ENCODE assay signal across 7 cellular contexts in the genomic region with DNA sequence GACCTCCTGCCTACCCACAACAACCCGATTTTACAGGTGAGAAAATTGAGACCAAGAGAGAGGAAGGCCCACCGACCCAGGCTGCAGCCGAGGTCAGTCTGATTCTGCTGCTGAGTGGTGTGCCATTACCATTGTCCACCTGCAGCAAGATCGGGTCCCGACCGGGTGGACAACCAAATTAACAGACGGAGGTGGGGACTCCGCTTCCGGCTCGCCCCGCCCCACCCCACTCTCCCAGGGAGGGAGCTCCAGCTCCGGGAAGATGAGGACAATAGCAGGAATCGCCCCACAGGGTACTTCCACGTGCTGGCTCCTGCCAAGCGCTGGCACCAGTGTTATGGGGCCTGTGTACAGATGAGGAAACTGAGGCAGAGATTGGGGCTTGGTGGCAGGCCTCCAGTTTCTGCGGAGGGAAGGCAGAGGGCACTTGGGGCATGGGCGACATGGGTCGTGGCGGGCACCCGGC. TPM values are rescaled to one million over a fixed set of nuclear protein-coding genes. Genes with fewer than 3 reads are reported as not detected.
DNase-seq lines count a peak whose midpoint lies in the region; ATAC-seq, FAIRE-seq and TF ChIP-seq lines count a peak whose summit lies in the region.

No MANE protein-coding gene starts in this region.

- no peak for FAIRE-seq in kidney (lab: Jason Lieb, UNC)

- H3K9ac ChIP-seq in kidney (ENCODE audit: low read length in 2 of 2), result peak overlapping the region in 1 of 2 donors; percentile 65

- H3K27ac Mint-ChIP-seq in stimulated activated naive B cell treated with anti-CD40 and anti-IgM and Interleukin-4, amounts not matched to agents 10 μg/mL and 1 μg/mL and 100 μg/mL, for 72 hours, result peak overlapping the region; percentile 80

- in situ Hi-C loops in astrocyte of the spinal cord (cut with HindIII; ENCODE audit: low sequenced_read_pairs), result no loop called here

- H3K9me3 Mint-ChIP-seq in stimulated activated naive B cell treated with anti-CD40 and anti-IgM and Interleukin-4, amounts not matched to agents 10 μg/mL and 1 μg/mL and 100 μg/mL, for 72 hours, result no peaks in the 10 kb centered on the region

- peaks cover 16 to 37% of the 10 kb centered on the region in 2 donors for H3K4me1 Mint-ChIP-seq in stimulated activated naive B cell treated with anti-CD40 and anti-IgM and Interleukin-4, amounts not matched to agents 10 μg/mL and 1 μg/mL and 100 μg/mL, for 72 hours

- H3K4me3 ChIP-seq in astrocyte of the spinal cord (ENCODE audit: low read depth, low read length), result peak overlapping the region; percentile 41
- peak overlapping the region; percentile 35 to 66 for H3K4me3 ChIP-seq in kidney (ENCODE audit: low read length in 2 of 2)

- H3K4me1 ChIP-seq in kidney (ENCODE audit: control insufficient read depth in 1 of 2, insufficient read depth in 1 of 2, low read depth in 1 of 2, low read length in 2 of 2), result peaks cover 0 to 8% of the 10 kb centered on the region in 2 donors

- peak overlapping the region; percentile 77 to 86 for H3K4me3 Mint-ChIP-seq in stimulated activated naive B cell treated with anti-CD40 and anti-IgM and Interleukin-4, amounts not matched to agents 10 μg/mL and 1 μg/mL and 100 μg/mL, for 72 hours

- H3K36me3 Mint-ChIP-seq in stimulated activated naive B cell treated with anti-CD40 and anti-IgM and Interleukin-4, amounts not matched to agents 10 μg/mL and 1 μg/mL and 100 μg/mL, for 72 hours, result no peaks in the 10 kb centered on the region

- peak overlapping the region in 1 of 2 donors; percentile 13 for H3K27ac ChIP-seq in kidney (ENCODE audit: low read depth in 2 of 2, low read length in 2 of 2)

- DNase-seq in astrocyte of the spinal cord (ENCODE audit: low read depth, low spot score), result no peak
- no peak for DNase-seq in kidney
- DNase-seq in stimulated activated naive B cell treated with anti-CD40 and anti-IgM and Interleukin-4, amounts not matched to agents 10 μg/mL and 1 μg/mL and 100 μg/mL, for 72 hours, result no peak
- DNase-seq in stimulated activated CD4-positive, alpha-beta T cell treated with anti-CD3 and anti-CD28 coated beads, Interleukin-2, amount 100 ng/mL, for 24 hours, result no peak
- no peak for DNase-seq in stimulated activated CD4-positive, alpha-beta T cell treated with anti-CD3 and anti-CD28 coated beads, Interleukin-4, amount 100 ng/mL, for 4 hours
- DNase-seq in dermis blood vessel endothelial cell, result no peak

- no peaks in the 10 kb centered on the region for H3K9me3 ChIP-seq in kidney (ENCODE audit: control insufficient read depth in 1 of 2, low read length in 2 of 2)

- peak; percentile 4 for ATAC-seq in HG02623 (IDR thresholded peaks at IDR 0.05; ENCODE audit: unreplicated experiment)
- no peak for ATAC-seq in stimulated activated naive B cell treated with anti-CD40 and anti-IgM and Interleukin-4, amounts not matched to agents 10 μg/mL and 1 μg/mL and 100 μg/mL, for 72 hours (replicated peaks)

- peaks cover 51 to 71% of the 10 kb centered on the region in 2 donors for H3K27me3 Mint-ChIP-seq in stimulated activated naive B cell treated with anti-CD40 and anti-IgM and Interleukin-4, amounts not matched to agents 10 μg/mL and 1 μg/mL and 100 μg/mL, for 72 hours

- TF ChIP-seq CTCF in astrocyte of the spinal cord (IDR thresholded peaks at IDR 0.05; ENCODE audit: low read depth, low read length) (no peak), kidney (IDR thresholded peaks at IDR 0.05; ENCODE audit: borderline replicate concordance, extremely low read depth, insufficient read depth) (no peak)

- intact Hi-C loops in kidney (cut with DNase I), result no loop called here

- H3K36me3 ChIP-seq in kidney (ENCODE audit: control insufficient read depth in 1 of 2, insufficient read depth in 2 of 2, low read length in 2 of 2), result no peaks in the 10 kb centered on the region

RNA-seq across cellular contexts. Expression of a gene that starts 0.4 kb away (rescaled TPM):
- total RNA-seq in kidney (16.7 TPM), dermis blood vessel endothelial cell (30.6 and 45.3 TPM in 2 replicates)
- polyA plus RNA-seq in kidney (ENCODE audit: insufficient read depth, low read depth, low replicate concordance), result 11.4 TPM

RNA-seq across cellular contexts. Expression of a gene that starts 12.5 kb away (rescaled TPM):
- total RNA-seq in kidney (0.13 TPM), dermis blood vessel endothelial cell (not detected in 2 replicates)
- polyA plus RNA-seq in kidney (ENCODE audit: insufficient read depth, low read depth, low replicate concordance), result not detected

RNA-seq across cellular contexts. Expression of a gene that starts 38.6 kb away (rescaled TPM):
- total RNA-seq in kidney (509 TPM), dermis blood vessel endothelial cell (414 and 538 TPM in 2 replicates)
- 133 TPM for polyA plus RNA-seq in kidney (ENCODE audit: insufficient read depth, low read depth, low replicate concordance)
